In the genomic region with DNA sequence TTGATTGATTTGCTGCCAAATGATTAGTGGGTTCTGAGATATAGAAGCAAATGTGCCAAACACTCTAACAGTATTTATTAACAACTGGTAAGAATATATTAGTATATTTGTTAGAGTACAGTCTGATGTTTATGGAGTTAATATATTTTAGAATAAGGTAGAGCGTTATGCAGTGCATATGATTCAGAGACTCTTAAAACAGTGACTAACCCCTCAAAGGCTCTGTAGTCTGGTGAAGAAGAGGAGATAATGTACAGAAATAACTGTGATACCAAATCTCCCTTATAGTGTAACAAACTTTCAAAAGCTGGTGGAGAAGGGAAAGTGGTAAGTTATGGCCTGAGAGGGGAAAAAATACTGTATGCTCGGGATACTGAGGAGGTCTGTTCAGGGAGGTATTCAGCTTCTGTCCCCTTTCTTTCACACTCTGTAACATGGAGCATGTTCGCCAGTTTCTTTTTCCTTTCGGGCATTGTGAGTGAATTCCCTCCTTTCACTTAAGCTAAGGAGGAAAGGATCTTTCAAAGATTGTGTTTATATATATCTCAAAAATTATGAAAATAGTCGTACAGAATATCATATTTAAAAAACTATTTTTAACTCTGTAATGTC, we compare ENCODE assay signal across 34 cellular contexts.
DNase-seq lines count a peak whose midpoint lies in the region; ATAC-seq and TF ChIP-seq lines count a peak whose summit lies in the region.
"Had no signal": no experiment of that assay in that cellular context is flagged by ENCODE, and none has a peak within 500 bp of the region (broad histone marks: within the 10 kb centered on the region; RNA-seq: fewer than 3 reads in every experiment).

No MANE protein-coding gene starts in this region.

- H4K8ac ChIP-seq in mesenchymal stem cell (ENCODE audit: low read length), result no peak overlapping the region

- DNase-seq in SK-N-SH (no peak), chondrocyte (ENCODE audit: low spot score) (no peak), mesenchymal stem cell (peak; percentile 45), aorta (no peak), DMS114 treated with DMSO at 0.1 percent for 48 hours (lab: John Stamatoyannopoulos, UW; ENCODE audit: unreplicated experiment) (no peak)
- DNase-seq: activated CD4-positive, alpha-beta memory T cell treated with anti-CD3 and anti-CD28 coated beads, Interleukin-2, amount 10 ng/mL, durations not matched to agents 7 days and 5 days; activated CD8-positive, alpha-beta memory T cell treated with anti-CD3 and anti-CD28 coated beads, Interleukin-2, amount 50 U/mL, for 48 hours; activated naive CD4-positive, alpha-beta T cell treated with anti-CD3 and anti-CD28 coated beads, Interleukin-2, amount 50 U/mL, for 16 hours; amygdala; COR-L47; cortex of kidney; DMS53; immature natural killer cell; Kasumi-1; left colon; MV-4-11; NCI-H1436 treated with DMSO at 0.1 percent for 48 hours; NCI-H2081 treated with DMSO at 0.1 percent for 48 hours; NCI-H2227 treated with DMSO at 0.1 percent for 48 hours; NCI-H526 treated with DMSO at 0.1 percent for 48 hours; NK-92 treated with Interleukin-12 subunit alpha and Interleukin-12 subunit beta, amount 100 ng/mL, for 24 hours; sigmoid colon; stimulated activated CD4-positive, alpha-beta T cell treated with anti-CD3 and anti-CD28 coated beads, Interleukin-4, amount 100 ng/mL, for 4 hours; T-helper 17 cell; transverse colon had no signal

- peaks cover 24% of the 10 kb centered on the region for H3K79me2 ChIP-seq in SK-N-SH (ENCODE audit: insufficient read depth)

- H2BK5ac ChIP-seq in mesenchymal stem cell (ENCODE audit: low read depth, low read length, poor library complexity, severe bottlenecking), result no peak overlapping the region

- TF ChIP-seq RAD21 in SK-N-SH (IDR thresholded peaks at IDR 0.05; ENCODE audit: low read length), result no peak

- H3K18ac ChIP-seq in mesenchymal stem cell (ENCODE audit: low read depth in 1 of 2, low read length in 2 of 2), result peak overlapping the region in 1 of 2 experiments; percentile 33

- peaks cover 6% of the 10 kb centered on the region for H3K79me1 ChIP-seq in mesenchymal stem cell (replicated peaks; ENCODE audit: low read length, poor library complexity, severe bottlenecking)

- H3K27me3 ChIP-seq in SK-N-SH (ENCODE audit: insufficient read depth) (no peaks in the 10 kb centered on the region), mesenchymal stem cell (ENCODE audit: control insufficient read depth in 1 of 2, insufficient read depth in 1 of 2, low read length in 2 of 2) (no peaks in the 10 kb centered on the region), aorta (ENCODE audit: control insufficient read depth in 1 of 2, insufficient read depth in 2 of 2, low read length in 1 of 2) (no peaks in the 10 kb centered on the region)
- H3K27me3 ChIP-seq: neutrophil, sigmoid colon, transverse colon had no signal

- H3K4me1 Mint-ChIP-seq in chondrocyte (ENCODE audit: low read depth), result peaks cover 48% of the 10 kb centered on the region
- H3K4me1 Mint-ChIP-seq: activated CD4-positive, alpha-beta memory T cell treated with anti-CD3 and anti-CD28 coated beads, Interleukin-2, amount 10 ng/mL, durations not matched to agents 7 days and 5 days; immature natural killer cell; memory B cell; T-helper 17 cell had no signal

- H3K27ac ChIP-seq in SK-N-SH (ENCODE audit: low read depth in 2 of 2, low read length in 1 of 2), result no peak overlapping the region
- no peak overlapping the region for H3K27ac ChIP-seq in mesenchymal stem cell (ENCODE audit: low read length, poor library complexity, severe bottlenecking)
- H3K27ac ChIP-seq in aorta (ENCODE audit: low read depth in 1 of 2, low read length in 2 of 2), result no peak overlapping the region
- H3K27ac ChIP-seq: 22Rv1, C4-2B, neutrophil, sigmoid colon, transverse colon had no signal

- H3K4me2 ChIP-seq in SK-N-SH (no peak overlapping the region), mesenchymal stem cell (ENCODE audit: low read length, poor library complexity, severe bottlenecking) (no peak overlapping the region)

- no peaks in the 10 kb centered on the region for H3K27me3 Mint-ChIP-seq in chondrocyte (ENCODE audit: low read depth)
- H3K27me3 Mint-ChIP-seq: activated CD4-positive, alpha-beta memory T cell treated with anti-CD3 and anti-CD28 coated beads, Interleukin-2, amount 10 ng/mL, durations not matched to agents 7 days and 5 days; memory B cell; progenitor cell of endocrine pancreas; T-helper 17 cell had no signal

- H2AFZ ChIP-seq in SK-N-SH (ENCODE audit: low read depth) (no peak overlapping the region), mesenchymal stem cell (ENCODE audit: low read depth, low read length) (no peak overlapping the region)

- no peak overlapping the region for H3K4ac ChIP-seq in mesenchymal stem cell (ENCODE audit: low read depth in 1 of 2, low read length in 2 of 2)

- CTCF ChIA-PET in SK-N-SH (lab: Yijun Ruan, JAX), result no interaction called here

- TF ChIP-seq EP300 in SK-N-SH (IDR thresholded peaks at IDR 0.05; ENCODE audit: borderline replicate concordance in 1 of 2, low read depth in 1 of 2, low read length in 1 of 2), result no peak

- no peaks in the 10 kb centered on the region for H3K9me2 ChIP-seq in SK-N-SH

- TF ChIP-seq CTCF in SK-N-SH (IDR thresholded peaks at IDR 0.05) (no peak), chondrocyte (IDR thresholded peaks at IDR 0.05) (no peak)

- H3K9me3 ChIP-seq in SK-N-SH (no peaks in the 10 kb centered on the region), mesenchymal stem cell (ENCODE audit: control insufficient read depth, low read length) (no peaks in the 10 kb centered on the region), aorta (ENCODE audit: control insufficient read depth, low read length) (no peaks in the 10 kb centered on the region)
- H3K9me3 ChIP-seq: neutrophil, sigmoid colon, transverse colon had no signal

- H3K9ac ChIP-seq in SK-N-SH (no peak overlapping the region), mesenchymal stem cell (ENCODE audit: low read length) (no peak overlapping the region)

- H3K4me3 ChIP-seq in SK-N-SH (ENCODE audit: low read depth in 2 of 2, low read length in 1 of 2) (no peak overlapping the region), mesenchymal stem cell (ENCODE audit: insufficient read depth in 1 of 2, low read depth in 1 of 2, low read length in 2 of 2) (no peak overlapping the region), aorta (ENCODE audit: low read length in 2 of 2) (no peak overlapping the region)
- H3K4me3 ChIP-seq: transverse colon had no signal

- 81% methylated on average over 5 of the region's 5 CpGs for WGBS in SK-N-SH (ENCODE audit: low lambda C conversion rate)
- 33% methylated on average over 2 of the region's 5 CpGs for WGBS in mesenchymal stem cell
- WGBS in aorta, 2 donors, result 35 to 43% methylated on average over 5 of the region's 5 CpGs

- no peak overlapping the region for H2BK120ac ChIP-seq in mesenchymal stem cell (ENCODE audit: low read depth, low read length)

- no peak overlapping the region for H3K4me3 Mint-ChIP-seq in chondrocyte (ENCODE audit: unreplicated experiment)
- H3K4me3 Mint-ChIP-seq: activated CD4-positive, alpha-beta memory T cell treated with anti-CD3 and anti-CD28 coated beads, Interleukin-2, amount 10 ng/mL, durations not matched to agents 7 days and 5 days; immature natural killer cell; memory B cell; T-helper 17 cell had no signal

- no peak overlapping the region for H2AK5ac ChIP-seq in mesenchymal stem cell (ENCODE audit: low read length, severe bottlenecking)

- H3K14ac ChIP-seq in mesenchymal stem cell (ENCODE audit: low read length in 2 of 2), result no peak overlapping the region

- intact Hi-C loops in aorta (cut with DNase I), result no loop called here

- H3K9me3 Mint-ChIP-seq in chondrocyte (ENCODE audit: low read depth), result no peaks in the 10 kb centered on the region
- H3K9me3 Mint-ChIP-seq: activated CD4-positive, alpha-beta memory T cell treated with anti-CD3 and anti-CD28 coated beads, Interleukin-2, amount 10 ng/mL, durations not matched to agents 7 days and 5 days; memory B cell had no signal

- H2BK12ac ChIP-seq in mesenchymal stem cell (ENCODE audit: low read length in 2 of 2), result no peak overlapping the region

- H4K20me1 ChIP-seq in SK-N-SH (ENCODE audit: insufficient read depth), result peaks cover 5% of the 10 kb centered on the region; the same call in 1 of the 2 replicates

- H3F3A ChIP-seq in SK-N-SH (replicated peaks; ENCODE audit: insufficient read depth), result peaks cover 17% of the 10 kb centered on the region

- no peaks in the 10 kb centered on the region for H3K36me3 Mint-ChIP-seq in chondrocyte (ENCODE audit: low read depth)
- H3K36me3 Mint-ChIP-seq: immature natural killer cell, memory B cell had no signal

- H2BK15ac ChIP-seq in mesenchymal stem cell (ENCODE audit: low read depth, poor library complexity, severe bottlenecking), result no peak overlapping the region

- no peak overlapping the region for H3K23ac ChIP-seq in mesenchymal stem cell (ENCODE audit: low read length in 2 of 2)

- H3K27ac Mint-ChIP-seq in chondrocyte (ENCODE audit: unreplicated experiment), result peak overlapping the region; percentile 70
- H3K27ac Mint-ChIP-seq: activated CD4-positive, alpha-beta memory T cell treated with anti-CD3 and anti-CD28 coated beads, Interleukin-2, amount 10 ng/mL, durations not matched to agents 7 days and 5 days; immature natural killer cell; memory B cell; progenitor cell of endocrine pancreas; T-helper 17 cell had no signal

- H3K36me3 ChIP-seq in SK-N-SH (replicated peaks in 1 of 2; ENCODE audit: control insufficient read depth in 1 of 2, insufficient read depth in 2 of 2, low read length in 1 of 2) (peaks cover 0 to 4% of the 10 kb centered on the region in 2 experiments), mesenchymal stem cell (ENCODE audit: control insufficient read depth in 1 of 2, insufficient read depth in 2 of 2, low read depth in 1 of 2, low read length in 2 of 2) (peaks cover 0 to 4% of the 10 kb centered on the region in 2 experiments), aorta (ENCODE audit: control insufficient read depth in 1 of 2, insufficient read depth in 2 of 2, low read length in 1 of 2) (no peaks in the 10 kb centered on the region)
- H3K36me3 ChIP-seq: neutrophil, sigmoid colon, transverse colon had no signal

- no peak overlapping the region for H4K91ac ChIP-seq in mesenchymal stem cell (ENCODE audit: low read length)

- H3K4me1 ChIP-seq in SK-N-SH (ENCODE audit: control insufficient read depth in 1 of 2, insufficient read depth in 2 of 2, low read depth in 1 of 2, low read length in 1 of 2) (peaks cover 13 to 15% of the 10 kb centered on the region in 2 experiments), mesenchymal stem cell (ENCODE audit: control insufficient read depth, insufficient read depth, low read depth, low read length) (peaks cover 2% of the 10 kb centered on the region), aorta (ENCODE audit: control insufficient read depth in 1 of 2, insufficient read depth in 2 of 2, low read length in 2 of 2) (no peaks in the 10 kb centered on the region)

- POLR2A ChIA-PET in SK-N-SH (lab: Yijun Ruan, JAX), result interaction anchor here (0.7 kb wide), 1 partner anchor 116 kb away, joined by 3 read pairs; no protein-coding TSS in a partner anchor

- ATAC-seq in SK-N-SH treated with all-trans-retinoic acid at 6 μM for 48 hours, result peak; percentile 34; the same call in 1 of the 3 replicates
- ATAC-seq in aorta (ENCODE audit: low FRiP score), result peak; percentile 38
- no peak for ATAC-seq in GM21526 (IDR thresholded peaks at IDR 0.05; ENCODE audit: low FRiP score, unreplicated experiment)
- no peak for ATAC-seq in GM21737 (IDR thresholded peaks at IDR 0.05; ENCODE audit: unreplicated experiment)
- ATAC-seq: esophagus mucosa, left colon, T-helper 17 cell had no signal

Comparison
In these comparisons a context has a peak if more than half of its experiments do, and no peak if none do; other contexts are left out.
1. ATAC-seq: peak in SK-N-SH treated with all-trans-retinoic acid at 6 μM for 48 hours (single experiment) and aorta (single experiment); none in GM21526 (single experiment) and GM21737 (single experiment).